In genomic region chr5:33824516-33825195, GRCh38 we compare ENCODE assay signal across 10 cellular contexts.
DNase-seq lines count a peak whose midpoint lies in the region; ATAC-seq and TF ChIP-seq lines count a peak whose summit lies in the region.
"Had no signal": no experiment of that assay in that cellular context is flagged by ENCODE, and none has a peak within 500 bp of the region (broad histone marks: within the 10 kb centered on the region; RNA-seq: fewer than 3 reads in every experiment).

No MANE protein-coding gene starts in this region.

- H4K20me1 ChIP-seq in fibroblast of lung (ENCODE audit: control insufficient read depth, extremely low read depth, insufficient read depth, low read length): no peaks in the 10 kb centered on the region
- H4K20me1 ChIP-seq: BLaER1 treated with 17β-estradiol and CSF1 and Interleukin-3, amounts not matched to agents 10 nM and 100 nM had no signal

- peaks cover 0 to under 1% of the 10 kb centered on the region in 2 donors for H3K36me3 Mint-ChIP-seq in activated naive CD4-positive, alpha-beta T cell treated with anti-CD3 and anti-CD28 coated beads, Interleukin-2, amount 50 U/mL, for 72 hours

- H3K79me2 ChIP-seq in fibroblast of lung (ENCODE audit: control insufficient read depth, insufficient read depth, low read length): peaks cover 4% of the 10 kb centered on the region

- H3K4me2 ChIP-seq in fibroblast of lung (ENCODE audit: extremely low read depth, insufficient read depth, low read length): peak overlapping the region; percentile 61

- peaks cover 6% of the 10 kb centered on the region for H3K4me1 ChIP-seq in fibroblast of lung (ENCODE audit: control insufficient read depth, extremely low read depth, insufficient read depth, low read length)

- H3K9me3 ChIP-seq in AG04450 (ENCODE audit: control insufficient read depth, insufficient read depth, low read length): no peaks in the 10 kb centered on the region
- H3K9me3 ChIP-seq in fibroblast of lung (ENCODE audit: control insufficient read depth, insufficient read depth, low read depth, low read length): no peaks in the 10 kb centered on the region

- no peak overlapping the region for H2AFZ ChIP-seq in fibroblast of lung (ENCODE audit: low read length)

- H3K27ac ChIP-seq in AG04450 (ENCODE audit: low read depth, low read length) (peak overlapping the region; percentile 77), fibroblast of lung (ENCODE audit: insufficient read depth, low read length) (peak overlapping the region; percentile 58)
- H3K27ac ChIP-seq: epithelial cell of prostate had no signal

- POLR2A ChIA-PET in AG04450 (lab: Yijun Ruan, JAX): interaction anchor here (0.6 to 1.5 kb wide), 4 partner anchors 13 to 68 kb away, joined by 3 to 9 read pairs (median 3); partner anchors contain the start of gene ADAMTS12

- peak; percentile 75 for DNase-seq in AG04450 (ENCODE audit: low read depth, low spot score)
- peak; percentile 89 to 96 for DNase-seq in fibroblast of lung (ENCODE audit: low read depth in 2 of 2)
- no peak for DNase-seq in activated naive CD4-positive, alpha-beta T cell treated with anti-CD3 and anti-CD28 coated beads, Interleukin-2, amount 50 U/mL, for 72 hours (ENCODE audit: low spot score in 2 of 2)
- no peak for DNase-seq in NCI-H2171 (lab: John Stamatoyannopoulos, UW)
- no peak for DNase-seq in foreskin melanocyte

- H3K9ac ChIP-seq in fibroblast of lung (ENCODE audit: insufficient read depth, low read length): no peak overlapping the region

- TF ChIP-seq CTCF in AG04450 (IDR thresholded peaks at IDR 0.05; ENCODE audit: low read depth, low read length) (no peak), fibroblast of lung (conservative IDR thresholded peaks at IDR 0.05 in 1 of 2, IDR thresholded peaks at IDR 0.05 in 1 of 2; ENCODE audit: low read depth in 1 of 2, low read length in 2 of 2) (no peak)

- peaks cover 0 to 3% of the 10 kb centered on the region in 2 donors for H3K9me3 Mint-ChIP-seq in activated naive CD4-positive, alpha-beta T cell treated with anti-CD3 and anti-CD28 coated beads, Interleukin-2, amount 50 U/mL, for 72 hours

- H3K36me3 ChIP-seq in fibroblast of lung (ENCODE audit: control insufficient read depth, insufficient read depth, low read length): no peaks in the 10 kb centered on the region
- H3K36me3 ChIP-seq: BLaER1 treated with 17β-estradiol and CSF1 and Interleukin-3, amounts not matched to agents 10 nM and 100 nM had no signal

- H3K27me3 ChIP-seq in AG04450 (ENCODE audit: control insufficient read depth, insufficient read depth, low read length) (no peaks in the 10 kb centered on the region), fibroblast of lung (ENCODE audit: control insufficient read depth, insufficient read depth, low read length) (no peaks in the 10 kb centered on the region)
- H3K27me3 ChIP-seq: BLaER1 treated with 17β-estradiol and CSF1 and Interleukin-3, amounts not matched to agents 10 nM and 100 nM had no signal

- H3K27ac Mint-ChIP-seq in activated naive CD4-positive, alpha-beta T cell treated with anti-CD3 and anti-CD28 coated beads, Interleukin-2, amount 50 U/mL, for 72 hours: no peak overlapping the region

- CTCF ChIA-PET in AG04450 (lab: Charles Lee): interaction anchor here (1.3 kb wide), 2 partner anchors 28 to 145 kb away, joined by 3 to 5 read pairs; no protein-coding TSS in a partner anchor

- peak; percentile 64 for ATAC-seq in GM19397 (IDR thresholded peaks at IDR 0.05; ENCODE audit: unreplicated experiment)
- ATAC-seq in HG03442 (IDR thresholded peaks at IDR 0.05; ENCODE audit: unreplicated experiment): peak; percentile 58
- ATAC-seq in activated naive CD4-positive, alpha-beta T cell treated with anti-CD3 and anti-CD28 coated beads, Interleukin-2, amount 50 U/mL, for 72 hours: no peak
- ATAC-seq in HG02938 (IDR thresholded peaks at IDR 0.05; ENCODE audit: unreplicated experiment): no peak

- H3K4me3 ChIP-seq in AG04450 (ENCODE audit: low read depth, low read length): no peak overlapping the region
- no peak overlapping the region for H3K4me3 ChIP-seq in fibroblast of lung (replicated peaks in 1 of 4; ENCODE audit: control extremely low read depth in 1 of 4, insufficient read depth in 1 of 4, low read depth in 3 of 4, low read length in 4 of 4)
- H3K4me3 ChIP-seq: BLaER1 treated with 17β-estradiol and CSF1 and Interleukin-3, amounts not matched to agents 10 nM and 100 nM had no signal

Comparison
In these comparisons a context has a peak if more than half of its experiments do, and no peak if none do; other contexts are left out.
1. DNase-seq: peak in AG04450 (single experiment) and fibroblast of lung (2 of 2); none in activated naive CD4-positive, alpha-beta T cell treated with anti-CD3 and anti-CD28 coated beads, Interleukin-2, amount 50 U/mL, for 72 hours (0 of 2), NCI-H2171 (single experiment) and foreskin melanocyte (single experiment).
2. ATAC-seq: peak in GM19397 (single experiment) and HG03442 (single experiment); none in activated naive CD4-positive, alpha-beta T cell treated with anti-CD3 and anti-CD28 coated beads, Interleukin-2, amount 50 U/mL, for 72 hours (0 of 2) and HG02938 (single experiment).